In the genomic region with DNA sequence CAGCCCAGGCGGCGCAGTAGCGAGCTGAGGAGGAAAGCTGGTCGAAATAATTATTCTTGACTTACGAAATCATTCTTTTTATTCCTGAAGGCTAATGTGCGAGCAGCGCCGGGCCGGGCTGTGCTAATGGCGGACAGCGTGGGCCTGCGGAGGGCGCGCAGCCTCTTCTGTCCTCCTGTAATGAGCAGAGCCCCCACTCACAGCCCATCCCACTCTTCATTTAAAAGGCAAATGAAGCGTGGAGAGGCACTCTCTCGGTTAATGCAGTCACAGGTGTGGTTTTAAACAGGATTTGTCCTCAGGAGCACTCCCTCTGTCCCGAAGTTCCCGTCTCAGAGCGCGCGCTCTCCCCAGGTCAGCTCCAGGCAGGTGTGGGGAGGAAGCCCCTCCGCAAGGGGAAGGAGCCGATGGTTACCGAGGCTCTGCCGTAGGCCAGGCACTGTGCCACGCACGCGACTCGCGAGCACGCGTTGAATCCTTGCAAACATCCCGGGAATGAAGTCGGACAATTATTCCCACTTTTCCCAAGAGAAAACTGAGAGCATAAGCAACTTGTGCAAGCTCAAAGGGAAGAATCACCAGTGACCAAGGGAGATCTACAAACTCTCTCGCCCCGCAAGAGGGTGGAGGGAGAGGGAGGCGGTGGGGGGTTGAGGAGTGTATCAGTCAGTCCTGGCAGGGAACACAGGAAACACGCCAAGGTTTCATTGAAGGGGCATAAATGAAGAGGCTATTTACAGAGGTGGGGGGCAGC, we compare ENCODE assay signal across 8 cellular contexts. TPM values are rescaled to one million over a fixed set of nuclear protein-coding genes. Genes with fewer than 3 reads are reported as not detected.
DNase-seq lines count a peak whose midpoint lies in the region; ATAC-seq and TF ChIP-seq lines count a peak whose summit lies in the region.

No MANE protein-coding gene starts in this region.

- intact Hi-C loops in activated naive CD4-positive, alpha-beta T cell treated with anti-CD3 and anti-CD28 coated beads for 36 hours (cut with micrococcal nuclease), result loop anchor here (2.0 kb wide), 1 partner anchor 79 kb away; no protein-coding TSS in a partner anchor
- intact Hi-C loops in heart left ventricle (cut with DNase I), result loop anchor here in 2 of 10 donors (10.0 kb wide), 2 partner anchors 79 to 711 kb away; no protein-coding TSS in a partner anchor

- H4K20me1 ChIP-seq in Karpas-422 (ENCODE audit: insufficient read depth, low read depth, low read length), result no peaks in the 10 kb centered on the region

- H3K18ac ChIP-seq in trophoblast cell (ENCODE audit: low read length), result no peak overlapping the region

- H3K36me3 Mint-ChIP-seq in activated naive CD4-positive, alpha-beta T cell treated with anti-CD3 and anti-CD28 coated beads for 36 hours (ENCODE audit: low read depth), result no peaks in the 10 kb centered on the region

- H3K9me2 ChIP-seq in Karpas-422 (replicated peaks; ENCODE audit: insufficient read depth, low read length), result no peaks in the 10 kb centered on the region

- H3K27ac ChIP-seq in Karpas-422 (ENCODE audit: low read length) (no peak overlapping the region), heart left ventricle (peak overlapping the region in 2 of 12 donors; percentile 15 to 51), trophoblast cell (ENCODE audit: low read depth, low read length) (no peak overlapping the region)

- H3K9ac ChIP-seq in Karpas-422 (ENCODE audit: low read length) (peak overlapping the region; percentile 45), trophoblast cell (ENCODE audit: low read length) (no peak overlapping the region)

- no peaks in the 10 kb centered on the region for H3K79me1 ChIP-seq in trophoblast cell (ENCODE audit: low read length)

- peak overlapping the region; percentile 56; the same call in 1 of the 2 replicates for H2AFZ ChIP-seq in Karpas-422 (ENCODE audit: low read length)
- H2AFZ ChIP-seq in trophoblast cell (ENCODE audit: insufficient read depth, low read length, poor library complexity), result peak overlapping the region; percentile 54

- no peak overlapping the region for H4K91ac ChIP-seq in trophoblast cell (ENCODE audit: low read depth, low read length)

- peak overlapping the region; percentile 57; the same call in 1 of the 2 replicates for H3K4me3 ChIP-seq in Karpas-422 (ENCODE audit: low read length)
- peak overlapping the region; percentile 26 to 66 (median 52) for H3K4me3 ChIP-seq in heart left ventricle
- H3K4me3 ChIP-seq in trophoblast cell (ENCODE audit: low read depth, low read length), result peak overlapping the region; percentile 19

- H4K8ac ChIP-seq in trophoblast cell (ENCODE audit: low read depth, low read length), result peak overlapping the region; percentile 36

- ATAC-seq in heart left ventricle, result peak; percentile 52 to 78 (median 68)

- no peak overlapping the region for H2AK5ac ChIP-seq in trophoblast cell (ENCODE audit: low read length)

- H3K27me3 ChIP-seq in Karpas-422 (ENCODE audit: low read length) (no peaks in the 10 kb centered on the region), heart left ventricle (peaks cover 0 to 19% (median 0%) of the 10 kb centered on the region in 9 donors), trophoblast cell (ENCODE audit: insufficient read depth, low read length) (no peaks in the 10 kb centered on the region)

- peak; percentile 36 for DNase-seq in COLO668 (lab: John Stamatoyannopoulos, UW; ENCODE audit: unreplicated experiment)
- peak; percentile 45 for DNase-seq in Karpas-422
- peak; percentile 27 for DNase-seq in activated naive CD4-positive, alpha-beta T cell treated with anti-CD3 and anti-CD28 coated beads for 36 hours
- DNase-seq in heart left ventricle, result no peak
- no peak for DNase-seq in trophoblast cell
- no peak for DNase-seq in NK-92 treated with Interleukin-12 subunit alpha and Interleukin-12 subunit beta, amount 100 ng/mL, for 24 hours (lab: John Stamatoyannopoulos, UW)
- no peak for DNase-seq in mucosa of gallbladder (ENCODE audit: low spot score)
- DNase-seq in MV-4-11 (lab: John Stamatoyannopoulos, UW), result no peak

- H3K4me3 Mint-ChIP-seq in activated naive CD4-positive, alpha-beta T cell treated with anti-CD3 and anti-CD28 coated beads for 36 hours, result peak overlapping the region; percentile 72

- TF ChIP-seq CTCF in heart left ventricle (IDR thresholded peaks at IDR 0.05), result peak in 5 of 12 donors; percentile 7 to 33 (median 12)

- H4K12ac ChIP-seq in trophoblast cell (ENCODE audit: low read depth, low read length), result no peak overlapping the region

- peaks cover 15% of the 10 kb centered on the region for H3K4me1 ChIP-seq in Karpas-422 (ENCODE audit: low read length)
- H3K4me1 ChIP-seq in heart left ventricle, result peaks cover 0 to 24% (median 12%) of the 10 kb centered on the region in 12 donors
- H3K4me1 ChIP-seq in trophoblast cell (ENCODE audit: control insufficient read depth in 1 of 2, insufficient read depth in 2 of 2, low read length in 2 of 2), result peaks cover 6 to 20% of the 10 kb centered on the region in 2 experiments

- no peak overlapping the region for H3K27ac Mint-ChIP-seq in activated naive CD4-positive, alpha-beta T cell treated with anti-CD3 and anti-CD28 coated beads for 36 hours

- CTCF ChIA-PET in activated naive CD4-positive, alpha-beta T cell treated with anti-CD3 and anti-CD28 coated beads for 36 hours (lab: Charles Lee), result interaction anchor here (0.7 to 1.2 kb wide), 3 partner anchors 75 to 583 kb away, joined by 3 read pairs; no protein-coding TSS in a partner anchor

- no peak overlapping the region for H2BK5ac ChIP-seq in trophoblast cell (ENCODE audit: low read depth, low read length, poor library complexity)

- no peak for TF ChIP-seq POLR2A in heart left ventricle (IDR thresholded peaks at IDR 0.05)

- H2BK120ac ChIP-seq in trophoblast cell (ENCODE audit: insufficient read depth, low read length, poor library complexity), result no peak overlapping the region

- H3K27me3 Mint-ChIP-seq in activated naive CD4-positive, alpha-beta T cell treated with anti-CD3 and anti-CD28 coated beads for 36 hours (ENCODE audit: low read depth), result peaks cover 32% of the 10 kb centered on the region

- H3K9me3 Mint-ChIP-seq in activated naive CD4-positive, alpha-beta T cell treated with anti-CD3 and anti-CD28 coated beads for 36 hours, result no peaks in the 10 kb centered on the region

- no peak overlapping the region for H3K23ac ChIP-seq in trophoblast cell (ENCODE audit: low read length)

- 4 to 6% (median 4%) methylated on average over 32 to 38 of the region's 38 CpGs for WGBS in heart left ventricle, 4 donors
- no CpG with 5 or more reads among the region's 38 CpGs for WGBS in trophoblast cell (ENCODE audit: extremely low coverage, insufficient coverage, insufficient read length)

- H3K14ac ChIP-seq in trophoblast cell (ENCODE audit: low read length), result no peak overlapping the region

- H3K36me3 ChIP-seq in Karpas-422 (ENCODE audit: insufficient read depth, low read length) (no peaks in the 10 kb centered on the region), heart left ventricle (no peaks in the 10 kb centered on the region), trophoblast cell (ENCODE audit: control insufficient read depth in 1 of 2, insufficient read depth in 2 of 2, low read length in 2 of 2) (no peaks in the 10 kb centered on the region)

- no peaks in the 10 kb centered on the region for H3K79me2 ChIP-seq in Karpas-422 (ENCODE audit: low read length)
- no peaks in the 10 kb centered on the region for H3K79me2 ChIP-seq in trophoblast cell (ENCODE audit: control insufficient read depth, insufficient read depth, low read length, poor library complexity)

- H3K4me1 Mint-ChIP-seq in activated naive CD4-positive, alpha-beta T cell treated with anti-CD3 and anti-CD28 coated beads for 36 hours (ENCODE audit: low read depth), result peaks cover 15% of the 10 kb centered on the region

- H3K9me3 ChIP-seq in Karpas-422 (ENCODE audit: low read length) (no peaks in the 10 kb centered on the region), heart left ventricle (no peaks in the 10 kb centered on the region), trophoblast cell (ENCODE audit: insufficient read depth, low read depth, low read length) (no peaks in the 10 kb centered on the region)

- peak overlapping the region; percentile 61 for H3K4me2 ChIP-seq in Karpas-422 (ENCODE audit: low read depth, low read length, poor library complexity, severe bottlenecking)
- H3K4me2 ChIP-seq in trophoblast cell (ENCODE audit: low read length), result peak overlapping the region; percentile 69

- no peak overlapping the region for H2BK12ac ChIP-seq in trophoblast cell (ENCODE audit: low read length)

- no peak overlapping the region for H3K4ac ChIP-seq in trophoblast cell (ENCODE audit: low read depth, low read length)

RNA-seq across cellular contexts. Expression of a gene that starts 35.5 kb away (rescaled TPM):
- 4.0 and 6.6 TPM in 2 replicates for total RNA-seq in Karpas-422 (2014; rRNA removed; shearing (Covaris generic); ENCODE audit: low replicate concordance)
- total RNA-seq in activated naive CD4-positive, alpha-beta T cell treated with anti-CD3 and anti-CD28 coated beads for 36 hours, result 10 to 100 TPM; 33.6 to 35.3 TPM
- total RNA-seq in heart left ventricle (100 to 1,000 TPM in 5 of 9 donors, 10 to 100 TPM in 4; 36.0 to 114 (median 100) TPM), mucosa of gallbladder (105 TPM)
- 10 to 100 TPM; 29.1 to 83.2 TPM for polyA plus RNA-seq in heart left ventricle
- polyA plus RNA-seq in trophoblast cell (2013), result 79.8 and 81.0 TPM in 2 replicates

Comparison
In these comparisons a context has a peak if more than half of its experiments do, and no peak if none do; other contexts are left out.
1. DNase-seq: peak in COLO668 (single experiment), Karpas-422 (single experiment) and activated naive CD4-positive, alpha-beta T cell treated with anti-CD3 and anti-CD28 coated beads for 36 hours (single experiment); none in heart left ventricle (0 of 5), trophoblast cell (0 of 2), NK-92 treated with Interleukin-12 subunit alpha and Interleukin-12 subunit beta, amount 100 ng/mL, for 24 hours (single experiment), mucosa of gallbladder (single experiment) and MV-4-11 (single experiment).
2. Peak in every context shown above with its lines, with median percentiles within 50 percentile points of each other: H3K4me3 ChIP-seq.